1 cellular context compared by ENCODE assay signal in genomic region chr15:74995779-74996765, GRCh38.
TF ChIP-seq lines count a peak whose summit lies in the region.

No MANE protein-coding gene starts in this region.

TF ChIP-seq in IMR-90, 13 proteins besides CTCF, POLR2A, EP300 and RAD21:
- TF ChIP-seq FOS (IDR thresholded peaks at IDR 0.05; ENCODE audit: low read depth, low read length), result no peak
- no peak for TF ChIP-seq NFE2L2 (IDR thresholded peaks at IDR 0.05; ENCODE audit: low read depth, low read length)
- no peak for TF ChIP-seq SMC3 (IDR thresholded peaks at IDR 0.05; ENCODE audit: low read depth, low read length)
- TF ChIP-seq CEBPB (IDR thresholded peaks at IDR 0.05; ENCODE audit: low read depth, low read length), result no peak
- no peak for TF ChIP-seq MAFK (IDR thresholded peaks at IDR 0.05; ENCODE audit: low read depth, low read length)
- no peak for TF ChIP-seq MAZ (IDR thresholded peaks at IDR 0.05; ENCODE audit: borderline replicate concordance, low read depth, low read length)
- TF ChIP-seq MXI1 (IDR thresholded peaks at IDR 0.05; ENCODE audit: borderline replicate concordance, low read depth, low read length), result no peak
- TF ChIP-seq RCOR1 (IDR thresholded peaks at IDR 0.05; ENCODE audit: insufficient replicate concordance, low read length), result no peak
- TF ChIP-seq RFX5 (IDR thresholded peaks at IDR 0.05; ENCODE audit: low read depth, low read length), result no peak
- no peak for TF ChIP-seq USF2 (IDR thresholded peaks at IDR 0.05; ENCODE audit: low read depth, low read length)
- no peak for TF ChIP-seq CHD1 (IDR thresholded peaks at IDR 0.05; ENCODE audit: low read depth, low read length)
- no peak for TF ChIP-seq BHLHE40 (IDR thresholded peaks at IDR 0.05; ENCODE audit: low read depth, low read length)
- TF ChIP-seq ELK1 (IDR thresholded peaks at IDR 0.05; ENCODE audit: borderline replicate concordance, low read depth, low read length), result no peak
